In genomic region chr6:45367999-45368398, GRCh38 we compare ENCODE assay signal across 17 cellular contexts. TPM values are rescaled to one million over a fixed set of nuclear protein-coding genes. Genes with fewer than 3 reads are reported as not detected.
A peak's percentile ranks its signal among the peaks of the same experiment; 100 is the strongest.
DNase-seq lines count a peak whose midpoint lies in the region; TF ChIP-seq lines count a peak whose summit lies in the region.
"Had no signal": no experiment of that assay in that cellular context is flagged by ENCODE, and none has a peak within 500 bp of the region (broad histone marks: within the 10 kb centered on the region; RNA-seq: fewer than 3 reads in every experiment).

No MANE protein-coding gene starts in this region.

- no peaks in the 10 kb centered on the region for H3F3A ChIP-seq in SK-N-SH (replicated peaks; ENCODE audit: insufficient read depth)

- H4K91ac ChIP-seq in neuronal stem cell (ENCODE audit: low read depth, low read length, poor library complexity): no peak overlapping the region

- TF ChIP-seq RAD21 in SK-N-SH (IDR thresholded peaks at IDR 0.05; ENCODE audit: low read length): no peak

- no peak overlapping the region for H3K4ac ChIP-seq in neuronal stem cell (ENCODE audit: low read length)

- POLR2A ChIA-PET in SK-N-SH (lab: Yijun Ruan, JAX): interaction anchor here (1.0 kb wide), 1 partner anchor 10 kb away, joined by 3 read pairs; the partner anchor contains the start of gene SUPT3H

- H3K9ac ChIP-seq in SK-N-SH (no peak overlapping the region), neuronal stem cell (ENCODE audit: low read depth, low read length, poor library complexity) (no peak overlapping the region)
- H3K9ac ChIP-seq: BLaER1 had no signal

- peaks cover 28% of the 10 kb centered on the region for H3K4me1 Mint-ChIP-seq in endothelial cell (ENCODE audit: unreplicated experiment)
- H3K4me1 Mint-ChIP-seq: CD8-positive, alpha-beta memory T cell had no signal

- H2AK5ac ChIP-seq in neuronal stem cell (ENCODE audit: low read depth, low read length): no peak overlapping the region

- H3K4me3 ChIP-seq in SK-N-SH (ENCODE audit: low read depth in 2 of 2, low read length in 1 of 2) (no peak overlapping the region), neuronal stem cell (ENCODE audit: low read length in 2 of 2) (no peak overlapping the region)
- H3K4me3 ChIP-seq: BLaER1 had no signal

- H2BK15ac ChIP-seq in neuronal stem cell (ENCODE audit: low read length): no peak overlapping the region

- H3K27me3 Mint-ChIP-seq in endothelial cell (ENCODE audit: unreplicated experiment): no peaks in the 10 kb centered on the region
- H3K27me3 Mint-ChIP-seq: CD4-positive, alpha-beta memory T cell; CD4-positive, CD25-positive, alpha-beta regulatory T cell; CD8-positive, alpha-beta memory T cell had no signal

- no peak overlapping the region for H3K4me3 Mint-ChIP-seq in endothelial cell (ENCODE audit: unreplicated experiment)
- H3K4me3 Mint-ChIP-seq: CD14-positive monocyte; CD4-positive, alpha-beta memory T cell; CD4-positive, CD25-positive, alpha-beta regulatory T cell; CD8-positive, alpha-beta memory T cell had no signal

- CTCF ChIA-PET in SK-N-SH (lab: Yijun Ruan, JAX): interaction anchor here (1.5 to 1.9 kb wide), 2 partner anchors 10 to 712 kb away, joined by 5 to 6 read pairs; no protein-coding TSS in a partner anchor

- no peak overlapping the region for H2BK120ac ChIP-seq in neuronal stem cell (ENCODE audit: low read depth, low read length)

- H3K27ac ChIP-seq in SK-N-SH (ENCODE audit: low read depth in 2 of 2, low read length in 1 of 2) (no peak overlapping the region), neuronal stem cell (replicated peaks; ENCODE audit: low read length) (no peak overlapping the region)
- H3K27ac ChIP-seq: BLaER1 had no signal

- H3K4me1 ChIP-seq in SK-N-SH (ENCODE audit: control insufficient read depth in 1 of 2, insufficient read depth in 2 of 2, low read depth in 1 of 2, low read length in 1 of 2) (peaks cover 0 to 2% of the 10 kb centered on the region in 2 experiments; a peak in 1 of 4 replicates), neuronal stem cell (ENCODE audit: control insufficient read depth in 2 of 2, insufficient read depth in 1 of 2, low read depth in 1 of 2, low read length in 2 of 2) (no peaks in the 10 kb centered on the region)
- H3K4me1 ChIP-seq: BE2C, BLaER1 had no signal

- TF ChIP-seq CTCF in SK-N-SH (IDR thresholded peaks at IDR 0.05): no peak
- TF ChIP-seq CTCF in endothelial cell (IDR thresholded peaks at IDR 0.05; ENCODE audit: unreplicated experiment): no peak

- no peak overlapping the region for H3K18ac ChIP-seq in neuronal stem cell (ENCODE audit: low read length)

- TF ChIP-seq EP300 in SK-N-SH (IDR thresholded peaks at IDR 0.05; ENCODE audit: borderline replicate concordance in 1 of 2, low read depth in 1 of 2, low read length in 1 of 2): no peak

- H3K27me3 ChIP-seq in SK-N-SH (ENCODE audit: insufficient read depth) (no peaks in the 10 kb centered on the region), neuronal stem cell (ENCODE audit: control insufficient read depth in 3 of 3, insufficient read depth in 3 of 3, low read depth in 1 of 3, low read length in 3 of 3) (no peaks in the 10 kb centered on the region)
- H3K27me3 ChIP-seq: BE2C, BLaER1 had no signal

- peak overlapping the region; percentile 86 for H3K27ac Mint-ChIP-seq in endothelial cell (ENCODE audit: unreplicated experiment)
- H3K27ac Mint-ChIP-seq: CD14-positive monocyte; CD4-positive, alpha-beta memory T cell; CD4-positive, CD25-positive, alpha-beta regulatory T cell had no signal

- H2AFZ ChIP-seq in SK-N-SH (ENCODE audit: low read depth): no peak overlapping the region
- H2AFZ ChIP-seq in neuronal stem cell (ENCODE audit: low read length): no peak overlapping the region

- no peak for DNase-seq in SK-N-SH
- no peak for DNase-seq in endothelial cell (ENCODE audit: low spot score)
- DNase-seq in NCI-H526 treated with DMSO at 0.1 percent for 48 hours (lab: John Stamatoyannopoulos, UW): no peak
- DNase-seq in NCI-H510A (lab: John Stamatoyannopoulos, UW): no peak
- DNase-seq in neuronal stem cell (ENCODE audit: low spot score): no peak
- DNase-seq: 8988T; ACHN; BE2C; C1 segment of cervical spinal cord; CD4-positive, alpha-beta memory T cell; CD4-positive, CD25-positive, alpha-beta regulatory T cell; CD8-positive, alpha-beta memory T cell; COR-L47; DMS79 treated with DMSO at 0.1 percent for 48 hours; GF-D8 had no signal

- H2BK12ac ChIP-seq in neuronal stem cell (ENCODE audit: low read length): no peak overlapping the region

- H3K79me2 ChIP-seq in SK-N-SH (ENCODE audit: insufficient read depth): no peaks in the 10 kb centered on the region

- no peaks in the 10 kb centered on the region for H3K36me3 ChIP-seq in SK-N-SH (replicated peaks in 1 of 2; ENCODE audit: control insufficient read depth in 1 of 2, insufficient read depth in 2 of 2, low read length in 1 of 2)
- H3K36me3 ChIP-seq in neuronal stem cell (replicated peaks in 1 of 2; ENCODE audit: control insufficient read depth in 2 of 2, insufficient read depth in 2 of 2, low read length in 2 of 2): peaks cover 0 to 86% of the 10 kb centered on the region in 2 donors
- H3K36me3 ChIP-seq: BE2C, BLaER1 had no signal

- H2BK5ac ChIP-seq in neuronal stem cell (ENCODE audit: low read length): no peak overlapping the region

- no peaks in the 10 kb centered on the region for H3K36me3 Mint-ChIP-seq in endothelial cell (ENCODE audit: low read depth, unreplicated experiment)
- H3K36me3 Mint-ChIP-seq: CD4-positive, CD25-positive, alpha-beta regulatory T cell had no signal

- no peaks in the 10 kb centered on the region for H3K9me3 Mint-ChIP-seq in endothelial cell (ENCODE audit: unreplicated experiment)
- H3K9me3 Mint-ChIP-seq: CD14-positive monocyte; CD4-positive, alpha-beta memory T cell; CD8-positive, alpha-beta memory T cell had no signal

- no peaks in the 10 kb centered on the region for H3K9me2 ChIP-seq in SK-N-SH

- H3K9me3 ChIP-seq in SK-N-SH (no peaks in the 10 kb centered on the region), neuronal stem cell (replicated peaks in 1 of 2; ENCODE audit: control insufficient read depth in 2 of 2, insufficient read depth in 1 of 2, low read depth in 1 of 2, low read length in 2 of 2) (peaks cover 0 to 6% of the 10 kb centered on the region in 2 donors)
- H3K9me3 ChIP-seq: BE2C, BLaER1 had no signal

- H4K20me1 ChIP-seq in SK-N-SH (ENCODE audit: insufficient read depth): no peaks in the 10 kb centered on the region
- H4K20me1 ChIP-seq: BLaER1 had no signal

- no peak overlapping the region for H3K23ac ChIP-seq in neuronal stem cell (ENCODE audit: low read depth, low read length, poor library complexity)

- no peak overlapping the region for H3K14ac ChIP-seq in neuronal stem cell (ENCODE audit: low read length)

- H3K79me1 ChIP-seq in neuronal stem cell (ENCODE audit: low read depth, low read length): no peaks in the 10 kb centered on the region

- H3K4me2 ChIP-seq in SK-N-SH (no peak overlapping the region), neuronal stem cell (ENCODE audit: insufficient read depth, low read length, poor library complexity, severe bottlenecking) (no peak overlapping the region)
- H3K4me2 ChIP-seq: BLaER1 had no signal

- no peak overlapping the region for H4K8ac ChIP-seq in neuronal stem cell (ENCODE audit: low read depth, low read length)

TF ChIP-seq in SK-N-SH, 30 proteins besides CTCF, POLR2A, EP300 and RAD21:
- TF ChIP-seq RCOR1 (IDR thresholded peaks at IDR 0.05; ENCODE audit: low read length): peak; percentile 45; the same call in 1 of the 2 replicates
- peak; percentile 18; the same call in 1 of the 2 replicates for TF ChIP-seq TCF12 (IDR thresholded peaks at IDR 0.05)
- TF ChIP-seq GATA2 (CRISPR knock-in tag; IDR thresholded peaks at IDR 0.05): peak; percentile 57
- TF ChIP-seq RFX5 (IDR thresholded peaks at IDR 0.05; ENCODE audit: low read length): no peak
- no peak for TF ChIP-seq SIN3A (IDR thresholded peaks at IDR 0.05; ENCODE audit: borderline replicate concordance, low read depth, low read length)
- TF ChIP-seq CHD2 (IDR thresholded peaks at IDR 0.05; ENCODE audit: low read length, partially characterized antibody): peak; percentile 41

RNA-seq across cellular contexts. Expression of gene SUPT3H, which starts 9.7 kb away (rescaled TPM):
- polyA plus RNA-seq in SK-N-SH (2012; rRNA removed): 10.9 and 16.6 TPM in 2 replicates
- polyA plus RNA-seq in SK-N-SH (2012; cell fraction: cytosol; rRNA removed): 10.2 and 11.3 TPM in 2 replicates
- polyA plus RNA-seq in SK-N-SH (2012; cell fraction: nucleus; rRNA removed): 15.3 and 20.3 TPM in 2 replicates
- total RNA-seq in endothelial cell (ENCODE audit: unreplicated experiment): 28.5 TPM
- 29.0 TPM for polyA plus RNA-seq in neuronal stem cell (2013, experiment 1 of 2)
- polyA plus RNA-seq in neuronal stem cell (2013, experiment 2 of 2): 29.2 TPM

RNA-seq across cellular contexts. Expression of gene RUNX2, which starts 39.9 kb away (rescaled TPM):
- 3.5 and 4.4 TPM in 2 replicates for polyA plus RNA-seq in SK-N-SH (2012; rRNA removed)
- 4.3 and 4.5 TPM in 2 replicates for polyA plus RNA-seq in SK-N-SH (2012; cell fraction: cytosol; rRNA removed)
- polyA plus RNA-seq in SK-N-SH (2012; cell fraction: nucleus; rRNA removed): 8.7 and 11.6 TPM in 2 replicates
- total RNA-seq in endothelial cell (ENCODE audit: unreplicated experiment): 1.8 TPM
- 0.53 TPM for polyA plus RNA-seq in neuronal stem cell (2013, experiment 1 of 2)
- 0.43 TPM for polyA plus RNA-seq in neuronal stem cell (2013, experiment 2 of 2)
